Comparison of ENCODE assay signal across 8 cellular contexts in genomic region chr20:63896136-63896890, GRCh38. TPM values are rescaled to one million over a fixed set of nuclear protein-coding genes. Genes with fewer than 3 reads are reported as not detected.
DNase-seq lines count a peak whose midpoint lies in the region; ATAC-seq and TF ChIP-seq lines count a peak whose summit lies in the region.

No MANE protein-coding gene starts in this region.

- TF ChIP-seq POLR2A in adrenal gland (IDR thresholded peaks at IDR 0.05): peak in 1 of 2 donors; percentile 70

- DNase-seq in DMS53 (lab: John Stamatoyannopoulos, UW): peak; percentile 97
- peak; percentile 74 for DNase-seq in OCI-M1 (lab: John Stamatoyannopoulos, UW)
- peak; percentile 57 to 81 (median 71) for DNase-seq in adrenal gland
- peak; percentile 45 for DNase-seq in hepatic stellate cell (ENCODE audit: low spot score)
- peak; percentile 57 to 77 for DNase-seq in psoas muscle

- ATAC-seq in HG03175 (IDR thresholded peaks at IDR 0.05; ENCODE audit: unreplicated experiment): peak; percentile 33
- peak; percentile 57 to 68 (median 60) for ATAC-seq in psoas muscle
- no peak for ATAC-seq in HG02970 (IDR thresholded peaks at IDR 0.05; ENCODE audit: low FRiP score, unreplicated experiment)
- ATAC-seq in HG03521 (IDR thresholded peaks at IDR 0.05; ENCODE audit: unreplicated experiment): no peak

- no peaks in the 10 kb centered on the region for H3K27me3 ChIP-seq in adrenal gland
- H3K27me3 ChIP-seq in psoas muscle (ENCODE audit: insufficient read depth in 3 of 3, low read length in 2 of 3): no peaks in the 10 kb centered on the region

- WGBS in adrenal gland, 4 donors: 3 to 5% (median 3%) methylated on average over 13 to 15 of the region's 15 CpGs
- WGBS in psoas muscle, 3 donors: 5 to 8% (median 5%) methylated on average over 15 of the region's 15 CpGs

- no peaks in the 10 kb centered on the region for H3K9me3 ChIP-seq in adrenal gland (replicated peaks in 1 of 3)
- no peaks in the 10 kb centered on the region for H3K9me3 ChIP-seq in psoas muscle

- intact Hi-C loops in adrenal gland (cut with DNase I): no loop called here
- intact Hi-C loops in psoas muscle (cut with DNase I): loop anchor here in 1 of 2 donors (1.0 to 5.0 kb wide), 2 partner anchors 33 to 71 kb away; partner anchors contain the start of gene ZNF512B

- H3K27ac ChIP-seq in adrenal gland (peak overlapping the region; percentile 36 to 97 (median 80)), psoas muscle (peak overlapping the region; percentile 79)

- peaks cover 36 to 60% of the 10 kb centered on the region in 2 donors for H3K4me1 ChIP-seq in adrenal gland (replicated peaks in 1 of 2)
- peaks cover 33% of the 10 kb centered on the region for H3K4me1 ChIP-seq in psoas muscle

- peaks cover 0 to 6% of the 10 kb centered on the region in 2 donors for H3K36me3 ChIP-seq in adrenal gland (replicated peaks in 1 of 2)
- H3K36me3 ChIP-seq in psoas muscle (ENCODE audit: insufficient read depth in 1 of 2, low read depth in 1 of 2): peaks cover 0 to 10% of the 10 kb centered on the region in 2 donors

- TF ChIP-seq CTCF in adrenal gland (IDR thresholded peaks at IDR 0.05): no peak
- TF ChIP-seq CTCF in psoas muscle (IDR thresholded peaks at IDR 0.05): no peak

- peak overlapping the region in 3 of 4 donors; percentile 33 to 88 (median 56) for H3K4me3 ChIP-seq in adrenal gland
- peak overlapping the region; percentile 70 for H3K4me3 ChIP-seq in psoas muscle

RNA-seq across cellular contexts. Expression of gene DNAJC5, which starts 1.4 kb away (rescaled TPM):
- total RNA-seq in adrenal gland (10 to 100 TPM; 53.8 to 78.0 (median 64.8) TPM), psoas muscle (10 to 100 TPM; 20.4 to 27.3 (median 23.3) TPM)
- polyA plus RNA-seq in adrenal gland (10 to 100 TPM; 26.5 to 31.7 (median 29.7) TPM), psoas muscle (10 to 100 TPM; 13.1 to 33.6 (median 19.7) TPM)

RNA-seq across cellular contexts. Expression of gene TPD52L2, which starts 31.2 kb away (rescaled TPM):
- total RNA-seq in adrenal gland: 100 to 1,000 TPM in 6 of 8 donors, 10 to 100 TPM in 2; 88.1 to 125 (median 113) TPM
- 100 to 1,000 TPM in 2 of 3 donors, 10 to 100 TPM in 1; 92.2 to 114 (median 110) TPM for polyA plus RNA-seq in adrenal gland
- 10 to 100 TPM; 40.7 to 56.0 (median 55.1) TPM for total RNA-seq in psoas muscle
- 100 to 1,000 TPM in 1 of 3 donors, 10 to 100 TPM in 2; 46.7 to 152 (median 89.7) TPM for polyA plus RNA-seq in psoas muscle

RNA-seq across cellular contexts. Expression of gene ABHD16B, which starts 35.0 kb away (rescaled TPM):
- total RNA-seq in adrenal gland: not detected
- 1 to 10 TPM in 1 of 3 donors, under 1 TPM in 1, not detected in 1; 0.54 to 1.2 TPM for polyA plus RNA-seq in adrenal gland
- total RNA-seq in psoas muscle: not detected
- 1 to 10 TPM in 1 of 3 donors, under 1 TPM in 2; 0.04 to 3.2 (median 0.34) TPM for polyA plus RNA-seq in psoas muscle

RNA-seq across cellular contexts. Expression of gene UCKL1, which starts 59.9 kb away (rescaled TPM):
- total RNA-seq in adrenal gland: 10 to 100 TPM; 14.9 to 56.8 (median 37.2) TPM
- polyA plus RNA-seq in adrenal gland: 100 to 1,000 TPM in 1 of 3 donors, 10 to 100 TPM in 2; 12.1 to 101 (median 91.3) TPM
- total RNA-seq in psoas muscle: 10 to 100 TPM; 23.2 to 37.0 (median 35.5) TPM
- 10 to 100 TPM; 22.9 to 42.4 (median 40.5) TPM for polyA plus RNA-seq in psoas muscle

Comparison
In these comparisons a context has a peak if more than half of its experiments do, and no peak if none do; other contexts are left out.
1. DNase-seq: peak in every context shown above with its lines; median percentile 97 in DMS53; 74 in OCI-M1; 71 in adrenal gland; 67 in psoas muscle; 45 in hepatic stellate cell.
2. ATAC-seq: peak in HG03175 (single experiment) and psoas muscle (4 of 4); none in HG02970 (single experiment) and HG03521 (single experiment).